Comparison of ENCODE assay signal across 30 cellular contexts in genomic region chr22:23359583-23360123, GRCh38.
"Had no signal": no experiment of that assay in that cellular context is flagged by ENCODE, and none has a peak within 500 bp of the region (broad histone marks: within the 10 kb centered on the region; RNA-seq: fewer than 3 reads in every experiment).

No MANE protein-coding gene starts in this region.

- H3K4me1 Mint-ChIP-seq: activated CD4-positive, alpha-beta T cell treated with anti-CD3 and anti-CD28 coated beads for 36 hours; activated CD4-positive, alpha-beta T cell treated with anti-CD3 and anti-CD28 coated beads, Interleukin-2, amount 10 ng/mL, durations not matched to agents 24 days and 14 days had no signal

- H3K9me3 Mint-ChIP-seq: activated CD4-positive, alpha-beta memory T cell treated with anti-CD3 and anti-CD28 coated beads for 36 hours; activated CD4-positive, alpha-beta T cell treated with anti-CD3 and anti-CD28 coated beads, Interleukin-2, amount 10 ng/mL, durations not matched to agents 24 days and 14 days; effector memory CD8-positive, alpha-beta T cell had no signal

- ATAC-seq: activated CD4-positive, alpha-beta T cell treated with anti-CD3 and anti-CD28 coated beads for 36 hours; activated CD8-positive, alpha-beta memory T cell treated with anti-CD3 and anti-CD28 coated beads, Interleukin-2, amount 10 ng/mL, durations not matched to agents 7 days and 5 days; activated CD8-positive, alpha-beta T cell treated with anti-CD3 and anti-CD28 coated beads, Interleukin-2, amount 10 ng/mL, durations not matched to agents 7 days and 5 days; effector memory CD8-positive, alpha-beta T cell; foreskin keratinocyte; gastrocnemius medialis had no signal

- H3K27ac ChIP-seq: brain microvascular endothelial cell, esophagus muscularis mucosa, foreskin keratinocyte, gastrocnemius medialis had no signal

- H3K4me1 ChIP-seq: foreskin keratinocyte, gastrocnemius medialis had no signal

- H3K36me3 Mint-ChIP-seq: activated CD4-positive, alpha-beta memory T cell treated with anti-CD3 and anti-CD28 coated beads for 36 hours; activated CD8-positive, alpha-beta memory T cell treated with anti-CD3 and anti-CD28 coated beads, Interleukin-2, amount 10 ng/mL, durations not matched to agents 7 days and 5 days; activated naive CD8-positive, alpha-beta T cell had no signal

- H3K9me3 ChIP-seq: esophagus muscularis mucosa, gastrocnemius medialis had no signal

- H3K4me3 ChIP-seq: esophagus muscularis mucosa, gastrocnemius medialis had no signal

- H3K36me3 ChIP-seq: brain microvascular endothelial cell, esophagus muscularis mucosa, gastrocnemius medialis had no signal

- FAIRE-seq: astrocyte, colon had no signal

- H3K27me3 ChIP-seq: esophagus muscularis mucosa had no signal

- H3K27ac Mint-ChIP-seq: activated CD4-positive, alpha-beta memory T cell treated with anti-CD3 and anti-CD28 coated beads for 36 hours; activated CD4-positive, alpha-beta T cell treated with anti-CD3 and anti-CD28 coated beads for 36 hours; activated CD4-positive, alpha-beta T cell treated with anti-CD3 and anti-CD28 coated beads, Interleukin-2, amount 10 ng/mL, durations not matched to agents 24 days and 14 days; activated CD8-positive, alpha-beta memory T cell treated with anti-CD3 and anti-CD28 coated beads, Interleukin-2, amount 10 ng/mL, durations not matched to agents 7 days and 5 days; activated CD8-positive, alpha-beta T cell treated with anti-CD3 and anti-CD28 coated beads, Interleukin-2, amount 10 ng/mL, durations not matched to agents 7 days and 5 days; activated naive CD8-positive, alpha-beta T cell; effector memory CD8-positive, alpha-beta T cell had no signal

- DNase-seq: activated CD4-positive, alpha-beta memory T cell treated with anti-CD3 and anti-CD28 coated beads for 36 hours; activated CD4-positive, alpha-beta T cell treated with anti-CD3 and anti-CD28 coated beads for 36 hours; activated CD4-positive, alpha-beta T cell treated with anti-CD3 and anti-CD28 coated beads, Interleukin-2, amount 10 ng/mL, durations not matched to agents 24 days and 14 days; activated CD4-positive, CD25-positive, alpha-beta regulatory T cell; activated CD4-positive, CD25-positive, alpha-beta regulatory T cell treated with anti-CD3 and anti-CD28 coated beads, Interleukin-2, amount 50 U/mL, for 72 hours; activated CD8-positive, alpha-beta memory T cell treated with anti-CD3 and anti-CD28 coated beads, Interleukin-2, amount 10 ng/mL, durations not matched to agents 7 days and 5 days; activated CD8-positive, alpha-beta memory T cell treated with anti-CD3 and anti-CD28 coated beads, Interleukin-2, amount 50 U/mL, for 4 hours; activated CD8-positive, alpha-beta T cell treated with anti-CD3 and anti-CD28 coated beads, Interleukin-2, amount 10 ng/mL, durations not matched to agents 7 days and 5 days; activated effector memory CD4-positive, alpha-beta T cell treated with Interleukin-2 at 50 U/mL for 16 hours; activated gamma-delta T cell treated with Interleukin-2 at 50 U/mL for 16 hours; activated naive CD4-positive, alpha-beta T cell treated with anti-CD3 and anti-CD28 coated beads, Interleukin-2, amount 50 U/mL, for 16 hours; activated naive CD4-positive, alpha-beta T cell treated with Interleukin-2 at 50 U/mL for 16 hours; activated T-cell treated with anti-CD3 and anti-CD28 coated beads, Interleukin-2, amount 50 U/mL, for 1 hour; activated T-cell treated with anti-CD3 and anti-CD28 coated beads, Interleukin-2, amount 50 U/mL, for 48 hours; amniotic stem cell; anterior cingulate cortex; brain microvascular endothelial cell; caudate nucleus; cortex of kidney; dermis blood vessel endothelial cell; effector CD4-positive, alpha-beta T cell; effector memory CD8-positive, alpha-beta T cell; erythroblast; foreskin keratinocyte; gastrocnemius medialis; glutamatergic neuron had no signal

- H3K4me3 Mint-ChIP-seq: activated CD4-positive, alpha-beta memory T cell treated with anti-CD3 and anti-CD28 coated beads for 36 hours; activated CD4-positive, alpha-beta T cell treated with anti-CD3 and anti-CD28 coated beads for 36 hours; activated CD4-positive, alpha-beta T cell treated with anti-CD3 and anti-CD28 coated beads, Interleukin-2, amount 10 ng/mL, durations not matched to agents 24 days and 14 days; activated CD8-positive, alpha-beta memory T cell treated with anti-CD3 and anti-CD28 coated beads, Interleukin-2, amount 10 ng/mL, durations not matched to agents 7 days and 5 days; activated CD8-positive, alpha-beta T cell treated with anti-CD3 and anti-CD28 coated beads, Interleukin-2, amount 10 ng/mL, durations not matched to agents 7 days and 5 days; activated naive CD8-positive, alpha-beta T cell; effector memory CD8-positive, alpha-beta T cell had no signal
